Comparison of ENCODE assay signal across 20 cellular contexts in the genomic region with DNA sequence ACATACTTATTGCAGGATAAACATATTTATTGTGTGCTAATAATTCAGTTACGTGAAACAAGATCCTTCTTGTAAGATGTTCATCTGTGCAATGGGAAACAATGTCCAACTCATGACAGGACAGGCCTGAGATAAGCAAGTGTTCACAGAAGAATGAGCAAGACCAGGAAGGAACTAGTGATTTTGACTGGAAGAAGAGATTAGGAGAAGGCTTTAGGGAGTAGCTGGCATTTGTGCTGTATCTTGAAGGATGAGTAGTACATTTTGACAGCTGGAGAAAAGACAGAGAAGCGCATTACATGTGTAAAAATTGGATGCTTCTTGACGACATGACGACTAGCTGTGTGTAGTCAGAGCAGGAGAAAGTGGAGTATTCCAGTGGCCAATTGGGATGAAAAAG.
"Had no signal": no experiment of that assay in that cellular context is flagged by ENCODE, and none has a peak within 500 bp of the region (broad histone marks: within the 10 kb centered on the region; RNA-seq: fewer than 3 reads in every experiment).

No MANE protein-coding gene starts in this region.

- ATAC-seq: activated CD8-positive, alpha-beta memory T cell treated with anti-CD3 and anti-CD28 coated beads, Interleukin-2, amount 10 ng/mL, durations not matched to agents 7 days and 5 days; left colon; lower lobe of right lung; natural killer cell treated with Interleukin-12 subunit alpha and Interleukin-12 subunit beta and Interleukin-15 and Interleukin-18, amount 100 ng/mL, for 72 hours; SK-N-SH treated with all-trans-retinoic acid at 6 μM for 48 hours; stimulated activated naive CD8-positive, alpha-beta T cell treated with anti-CD3 and anti-CD28 coated beads, Interleukin-15, Interleukin-2, amounts not matched to agents 100 U/mL and 50 U/mL, for 24 hours had no signal

- H3K4me1 Mint-ChIP-seq: activated CD4-positive, alpha-beta memory T cell treated with anti-CD3 and anti-CD28 coated beads, Interleukin-2, amount 10 ng/mL, durations not matched to agents 7 days and 5 days; activated CD8-positive, alpha-beta memory T cell treated with anti-CD3 and anti-CD28 coated beads, Interleukin-2, amount 10 ng/mL, durations not matched to agents 7 days and 5 days; activated naive CD8-positive, alpha-beta T cell treated with anti-CD3 and anti-CD28 coated beads for 36 hours had no signal

- DNase-seq: activated CD4-positive, alpha-beta memory T cell treated with anti-CD3 and anti-CD28 coated beads, Interleukin-2, amount 10 ng/mL, durations not matched to agents 7 days and 5 days; activated CD4-positive, alpha-beta T cell treated with anti-CD3 and anti-CD28 coated beads for 4 hours; activated CD8-positive, alpha-beta memory T cell treated with anti-CD3 and anti-CD28 coated beads, Interleukin-2, amount 10 ng/mL, durations not matched to agents 7 days and 5 days; activated naive CD8-positive, alpha-beta T cell treated with anti-CD3 and anti-CD28 coated beads for 36 hours; amygdala; central memory CD4-positive, alpha-beta T cell; dorsolateral prefrontal cortex; erythroblast; left colon; lower lobe of right lung; stimulated activated CD4-positive, alpha-beta T cell treated with anti-CD3 and anti-CD28 coated beads, Interleukin-12 subunit alpha, Interleukin-12 subunit beta, amount 100 ng/mL, for 4 hours; stimulated activated CD4-positive, alpha-beta T cell treated with anti-CD3 and anti-CD28 coated beads, Interleukin-1b, Interleukin-23, amount 100 ng/mL, for 48 hours; stimulated activated CD8-positive, alpha-beta memory T cell treated with anti-CD3 and anti-CD28 coated beads, Interleukin-4, amount 100 ng/mL, for 48 hours; stimulated activated naive CD8-positive, alpha-beta T cell treated with anti-CD3 and anti-CD28 coated beads, Interleukin-15, Interleukin-2, amounts not matched to agents 100 U/mL and 50 U/mL, for 24 hours; substantia nigra; tibial artery had no signal

- H3K27me3 ChIP-seq: dorsolateral prefrontal cortex, hepatocyte, tibial artery had no signal

- H3K4me2 ChIP-seq: hepatocyte had no signal

- H3K4me3 ChIP-seq: dorsolateral prefrontal cortex, hepatocyte, lower lobe of right lung, tibial artery had no signal

- H3K27ac ChIP-seq: dorsolateral prefrontal cortex, hepatocyte, lower lobe of right lung, tibial artery had no signal

- H3K27ac Mint-ChIP-seq: activated CD4-positive, alpha-beta memory T cell treated with anti-CD3 and anti-CD28 coated beads, Interleukin-2, amount 10 ng/mL, durations not matched to agents 7 days and 5 days; activated CD8-positive, alpha-beta memory T cell treated with anti-CD3 and anti-CD28 coated beads, Interleukin-2, amount 10 ng/mL, durations not matched to agents 7 days and 5 days; activated naive CD8-positive, alpha-beta T cell treated with anti-CD3 and anti-CD28 coated beads for 36 hours; natural killer cell treated with Interleukin-12 subunit alpha and Interleukin-12 subunit beta and Interleukin-15 and Interleukin-18, amount 100 ng/mL, for 72 hours; progenitor cell of endocrine pancreas had no signal

- H3K79me2 ChIP-seq: hepatocyte had no signal

- H2AFZ ChIP-seq: hepatocyte had no signal

- H3K9me3 Mint-ChIP-seq: activated naive CD8-positive, alpha-beta T cell treated with anti-CD3 and anti-CD28 coated beads for 36 hours; natural killer cell treated with Interleukin-12 subunit alpha and Interleukin-12 subunit beta and Interleukin-15 and Interleukin-18, amount 100 ng/mL, for 72 hours had no signal

- H3K27me3 Mint-ChIP-seq: activated CD4-positive, alpha-beta memory T cell treated with anti-CD3 and anti-CD28 coated beads, Interleukin-2, amount 10 ng/mL, durations not matched to agents 7 days and 5 days; activated CD8-positive, alpha-beta memory T cell treated with anti-CD3 and anti-CD28 coated beads, Interleukin-2, amount 10 ng/mL, durations not matched to agents 7 days and 5 days; activated naive CD8-positive, alpha-beta T cell treated with anti-CD3 and anti-CD28 coated beads for 36 hours; natural killer cell treated with Interleukin-12 subunit alpha and Interleukin-12 subunit beta and Interleukin-15 and Interleukin-18, amount 100 ng/mL, for 72 hours; progenitor cell of endocrine pancreas had no signal

- H3K9me3 ChIP-seq: lower lobe of right lung, tibial artery had no signal

- H3K4me3 Mint-ChIP-seq: activated CD4-positive, alpha-beta memory T cell treated with anti-CD3 and anti-CD28 coated beads, Interleukin-2, amount 10 ng/mL, durations not matched to agents 7 days and 5 days; activated CD8-positive, alpha-beta memory T cell treated with anti-CD3 and anti-CD28 coated beads, Interleukin-2, amount 10 ng/mL, durations not matched to agents 7 days and 5 days; activated naive CD8-positive, alpha-beta T cell treated with anti-CD3 and anti-CD28 coated beads for 36 hours; natural killer cell treated with Interleukin-12 subunit alpha and Interleukin-12 subunit beta and Interleukin-15 and Interleukin-18, amount 100 ng/mL, for 72 hours had no signal

- H3K4me1 ChIP-seq: lower lobe of right lung had no signal

- H3K36me3 ChIP-seq: lower lobe of right lung, tibial artery had no signal
